ENCODE assay signal across 23 cellular contexts in the genomic region with DNA sequence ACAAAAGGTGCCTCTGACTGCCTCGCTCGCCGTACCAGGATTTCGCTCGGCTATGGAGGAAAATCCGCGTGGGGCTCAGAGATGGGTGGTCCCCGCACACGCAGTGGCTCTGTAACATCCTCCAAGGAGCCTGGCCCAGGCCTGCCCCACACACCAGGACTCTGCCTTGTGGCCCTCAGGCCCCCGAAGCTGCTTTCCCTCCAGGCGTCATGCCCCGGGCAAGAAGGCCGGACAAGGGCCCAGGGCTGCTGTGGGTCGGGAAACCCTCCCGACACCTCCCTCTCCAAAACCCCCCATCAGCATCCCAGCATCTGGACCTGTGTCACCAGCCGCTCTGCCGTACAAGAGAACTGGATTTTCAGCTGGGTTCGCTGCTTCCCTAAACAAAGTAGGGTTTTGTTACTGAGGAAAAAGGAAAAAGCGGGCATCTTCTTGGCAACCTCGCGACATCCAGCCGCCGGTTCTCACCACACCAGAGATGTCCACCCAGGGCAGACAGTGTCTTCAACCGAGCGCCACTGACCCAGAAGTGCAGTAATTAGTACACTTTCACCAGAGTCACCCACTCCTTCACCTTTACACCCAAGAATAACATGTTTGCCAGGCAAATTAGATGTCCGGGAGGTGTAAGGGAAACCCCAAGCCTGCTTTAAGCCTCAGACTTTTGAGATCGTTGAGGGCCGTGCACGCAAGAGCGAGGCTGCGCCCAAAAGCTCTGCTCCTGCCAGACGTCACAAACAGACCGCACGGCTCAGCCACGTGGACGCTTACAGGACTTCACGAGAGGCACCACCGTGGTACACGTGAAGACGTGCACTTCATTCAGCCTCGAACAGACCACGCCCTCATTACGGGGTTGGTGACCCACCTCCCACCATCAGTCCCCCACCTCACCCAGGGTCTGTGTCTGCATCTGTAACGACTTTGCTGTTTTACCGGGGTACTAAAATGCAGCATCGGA.
DNase-seq lines count a peak whose midpoint lies in the region; ATAC-seq and TF ChIP-seq lines count a peak whose summit lies in the region.
"Had no signal": no experiment of that assay in that cellular context is flagged by ENCODE, and none has a peak within 500 bp of the region (broad histone marks: within the 10 kb centered on the region; RNA-seq: fewer than 3 reads in every experiment).

No MANE protein-coding gene starts in this region.

- TF ChIP-seq POLR2A in esophagus squamous epithelium (IDR thresholded peaks at IDR 0.05) (no peak), tibial nerve (IDR thresholded peaks at IDR 0.05) (no peak)

- H3K36me3 Mint-ChIP-seq in WTC11: no peaks in the 10 kb centered on the region
- peaks cover 20% of the 10 kb centered on the region for H3K36me3 Mint-ChIP-seq in neural progenitor cell
- H3K36me3 Mint-ChIP-seq: activated naive CD4-positive, alpha-beta T cell treated with anti-CD3 and anti-CD28 coated beads, Interleukin-2, amount 50 U/mL, for 72 hours; CD4-positive, alpha-beta memory T cell had no signal

- H3K9me3 ChIP-seq in esophagus squamous epithelium (no peaks in the 10 kb centered on the region), neural progenitor cell (ENCODE audit: low read depth) (no peaks in the 10 kb centered on the region), tibial nerve (no peaks in the 10 kb centered on the region)
- H3K9me3 ChIP-seq: neutrophil, psoas muscle, SK-N-SH, testis had no signal

- H3K4me2 ChIP-seq in neural progenitor cell: no peak overlapping the region
- H3K4me2 ChIP-seq: SK-N-SH had no signal

- intact Hi-C loops in esophagus squamous epithelium (cut with DNase I): no loop called here

- no peak for ATAC-seq in WTC11
- no peak for ATAC-seq in HG03025 (IDR thresholded peaks at IDR 0.05; ENCODE audit: low FRiP score, unreplicated experiment)
- no peak for ATAC-seq in HG02623 (IDR thresholded peaks at IDR 0.05; ENCODE audit: unreplicated experiment)
- ATAC-seq: activated naive CD4-positive, alpha-beta T cell treated with anti-CD3 and anti-CD28 coated beads, Interleukin-2, amount 50 U/mL, for 72 hours; HepG2; psoas muscle had no signal

- no peak overlapping the region for H3K9ac ChIP-seq in neural progenitor cell
- H3K9ac ChIP-seq: SK-N-SH had no signal

- no peaks in the 10 kb centered on the region for H3K9me3 Mint-ChIP-seq in WTC11
- H3K9me3 Mint-ChIP-seq in neural progenitor cell: peaks cover 4% of the 10 kb centered on the region
- H3K9me3 Mint-ChIP-seq: activated CD4-positive, alpha-beta T cell treated with anti-CD3 and anti-CD28 coated beads, Interleukin-2, amount 10 ng/mL, durations not matched to agents 24 days and 14 days; activated naive CD4-positive, alpha-beta T cell treated with anti-CD3 and anti-CD28 coated beads, Interleukin-2, amount 50 U/mL, for 72 hours had no signal

- H3F3A ChIP-seq in neural progenitor cell (ENCODE audit: low read depth): peaks cover 12% of the 10 kb centered on the region

- H3K27me3 ChIP-seq in esophagus squamous epithelium (no peaks in the 10 kb centered on the region), neural progenitor cell (no peaks in the 10 kb centered on the region), tibial nerve (no peaks in the 10 kb centered on the region)
- H3K27me3 ChIP-seq: testis had no signal

- TF ChIP-seq CTCF in WTC11 (IDR thresholded peaks at IDR 0.05): no peak
- no peak for TF ChIP-seq CTCF in esophagus squamous epithelium (IDR thresholded peaks at IDR 0.05)
- TF ChIP-seq CTCF in neural progenitor cell (IDR thresholded peaks at IDR 0.05): no peak
- no peak for TF ChIP-seq CTCF in tibial nerve (IDR thresholded peaks at IDR 0.05)

- no peak for DNase-seq in WTC11 (ENCODE audit: low spot score)
- no peak for DNase-seq in esophagus squamous epithelium (lab: John Stamatoyannopoulos, UW)
- DNase-seq in neural progenitor cell (ENCODE audit: low spot score): no peak
- no peak for DNase-seq in tibial nerve (ENCODE audit: low spot score in 2 of 2)
- no peak for DNase-seq in GDM1 (lab: John Stamatoyannopoulos, UW)
- DNase-seq: activated CD4-positive, alpha-beta T cell treated with anti-CD3 and anti-CD28 coated beads, Interleukin-2, amount 10 ng/mL, durations not matched to agents 24 days and 14 days; CD4-positive, alpha-beta memory T cell; cerebellar nuclear complex; effector memory CD4-positive, alpha-beta T cell; erythroblast; NCI-H187; NCI-H69; psoas muscle; T-helper 2 cell; testis had no signal

- no peaks in the 10 kb centered on the region for H3K27me3 Mint-ChIP-seq in WTC11 (ENCODE audit: low read depth)
- H3K27me3 Mint-ChIP-seq in neural progenitor cell (ENCODE audit: insufficient read depth, low read depth): peaks cover 11% of the 10 kb centered on the region

- H3K27ac ChIP-seq in esophagus squamous epithelium (peak overlapping the region in 3 of 4 donors; percentile 79 to 91 (median 89)), neural progenitor cell (no peak overlapping the region), tibial nerve (peak overlapping the region; percentile 81 to 96 (median 96))
- H3K27ac ChIP-seq: HL-60, neutrophil, psoas muscle, RWPE1 had no signal

- H3K4me1 ChIP-seq in esophagus squamous epithelium (peaks cover 19 to 46% (median 30%) of the 10 kb centered on the region in 3 donors), neural progenitor cell (peaks cover 37% of the 10 kb centered on the region), tibial nerve (peaks cover 3 to 85% (median 34%) of the 10 kb centered on the region in 4 donors)

- peak overlapping the region; percentile 45 for H3K27ac Mint-ChIP-seq in WTC11
- H3K27ac Mint-ChIP-seq in neural progenitor cell: peak overlapping the region; percentile 35
- H3K27ac Mint-ChIP-seq: activated CD4-positive, alpha-beta T cell treated with anti-CD3 and anti-CD28 coated beads, Interleukin-2, amount 10 ng/mL, durations not matched to agents 24 days and 14 days; activated naive CD4-positive, alpha-beta T cell treated with anti-CD3 and anti-CD28 coated beads, Interleukin-2, amount 50 U/mL, for 72 hours; CD4-positive, alpha-beta memory T cell had no signal

- H3K79me2 ChIP-seq in neural progenitor cell (ENCODE audit: low read depth): peaks cover 70% of the 10 kb centered on the region

- H3K4me1 Mint-ChIP-seq in WTC11 (peaks cover 41% of the 10 kb centered on the region), neural progenitor cell (peaks cover 41% of the 10 kb centered on the region)
- H3K4me1 Mint-ChIP-seq: activated CD4-positive, alpha-beta T cell treated with anti-CD3 and anti-CD28 coated beads, Interleukin-2, amount 10 ng/mL, durations not matched to agents 24 days and 14 days had no signal

- no peak for TF ChIP-seq EP300 in tibial nerve (IDR thresholded peaks at IDR 0.05)

- H4K20me1 ChIP-seq in neural progenitor cell (ENCODE audit: low read depth): peaks cover 71% of the 10 kb centered on the region

- WGBS in esophagus squamous epithelium, 2 donors: 88 to 91% methylated on average over 28 to 42 of the region's 46 CpGs
- 93% methylated on average over 46 of the region's 46 CpGs for WGBS in tibial nerve, 2 donors

- no peak overlapping the region for H2AFZ ChIP-seq in neural progenitor cell (replicated peaks)

- POLR2A ChIA-PET in WTC11 (lab: Charles Lee): no interaction called here

- CTCF ChIA-PET in WTC11 (lab: Charles Lee): no interaction called here

- H3K4me3 Mint-ChIP-seq in WTC11: no peak overlapping the region
- no peak overlapping the region for H3K4me3 Mint-ChIP-seq in neural progenitor cell
- H3K4me3 Mint-ChIP-seq: activated CD4-positive, alpha-beta T cell treated with anti-CD3 and anti-CD28 coated beads, Interleukin-2, amount 10 ng/mL, durations not matched to agents 24 days and 14 days; CD4-positive, alpha-beta memory T cell had no signal

- H3K36me3 ChIP-seq in esophagus squamous epithelium: no peaks in the 10 kb centered on the region
- H3K36me3 ChIP-seq in neural progenitor cell: no peaks in the 10 kb centered on the region
- no peaks in the 10 kb centered on the region for H3K36me3 ChIP-seq in tibial nerve
- H3K36me3 ChIP-seq: neutrophil had no signal

- H3K4me3 ChIP-seq in esophagus squamous epithelium (no peak overlapping the region), neural progenitor cell (no peak overlapping the region), tibial nerve (no peak overlapping the region)
- H3K4me3 ChIP-seq: psoas muscle, testis had no signal

TF ChIP-seq in WTC11, 78 proteins besides CTCF, POLR2A, EP300 and RAD21 (continues in another document):
- TF ChIP-seq NFYB (CRISPR knock-in tag; conservative IDR thresholded peaks at IDR 0.05; ENCODE audit: low read depth) (no peak), TP53 (CRISPR knock-in tag; IDR thresholded peaks at IDR 0.05) (no peak), PRRX2 (CRISPR knock-in tag; IDR thresholded peaks at IDR 0.05) (no peak), FOXJ3 (CRISPR knock-in tag; IDR thresholded peaks at IDR 0.05; ENCODE audit: borderline replicate concordance) (no peak), JAZF1 (CRISPR knock-in tag; IDR thresholded peaks at IDR 0.05) (no peak), FOXK1 (CRISPR knock-in tag; IDR thresholded peaks at IDR 0.05) (no peak)
- TF ChIP-seq, protein P1, sequence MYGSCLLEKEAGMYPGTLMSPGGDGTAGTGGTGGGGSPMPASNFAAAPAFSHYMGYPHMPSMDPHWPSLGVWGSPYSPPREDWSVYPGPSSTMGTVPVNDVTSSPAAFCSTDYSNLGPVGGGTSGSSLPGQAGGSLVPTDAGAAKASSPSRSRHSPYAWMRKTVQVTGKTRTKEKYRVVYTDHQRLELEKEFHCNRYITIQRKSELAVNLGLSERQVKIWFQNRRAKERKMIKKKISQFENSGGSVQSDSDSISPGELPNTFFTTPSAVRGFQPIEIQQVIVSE (CRISPR knock-in tag; IDR thresholded peaks at IDR 0.05; ENCODE audit: borderline replicate concordance): no peak
